In genomic region chr12:11408096-11408495, GRCh38 we compare ENCODE assay signal across 30 cellular contexts. TPM values are rescaled to one million over a fixed set of nuclear protein-coding genes. Genes with fewer than 3 reads are reported as not detected.
DNase-seq lines count a peak whose midpoint lies in the region; ATAC-seq, FAIRE-seq and TF ChIP-seq lines count a peak whose summit lies in the region.
"Had no signal": no experiment of that assay in that cellular context is flagged by ENCODE, and none has a peak within 500 bp of the region (broad histone marks: within the 10 kb centered on the region; RNA-seq: fewer than 3 reads in every experiment).

No MANE protein-coding gene starts in this region.

- H3K4me3 ChIP-seq in HEK293 (ENCODE audit: low read depth, low read length), result no peak overlapping the region
- H3K4me3 ChIP-seq in bronchial epithelial cell (ENCODE audit: low read depth, low read length), result no peak overlapping the region
- H3K4me3 ChIP-seq in right atrium auricular region, result no peak overlapping the region
- H3K4me3 ChIP-seq: A549; BLaER1 treated with 17β-estradiol and CSF1 and Interleukin-3, amounts not matched to agents 10 nM and 100 nM; GM23338 had no signal

- DNase-seq in NCI-H1105 treated with DMSO at 0.1 percent for 48 hours (lab: John Stamatoyannopoulos, UW) (peak; percentile 46), NCI-H1105 (lab: John Stamatoyannopoulos, UW) (no peak), bronchial epithelial cell (ENCODE audit: low read depth) (peak; percentile 71), foreskin keratinocyte (peak; percentile 23 to 64), right atrium auricular region (ENCODE audit: low spot score) (no peak)
- DNase-seq in activated CD4-positive, alpha-beta T cell treated with anti-CD3 and anti-CD28 coated beads, Interleukin-2, amount 50 U/mL, for 4 hours, result no peak
- DNase-seq: ACHN; AML-193; BE2C; Calu3; CD4-positive, alpha-beta T cell; COR-L47; DMS53; DMS79 treated with DMSO at 0.1 percent for 48 hours; GF-D8; H9; HFFc6 had no signal

- CTCF ChIA-PET in HEK293 (lab: Yijun Ruan, JAX), result no interaction called here

- no peaks in the 10 kb centered on the region for H3K4me1 ChIP-seq in HEK293 (ENCODE audit: control insufficient read depth, insufficient read depth, low read length)
- no peaks in the 10 kb centered on the region for H3K4me1 ChIP-seq in foreskin keratinocyte
- H3K4me1 ChIP-seq in right atrium auricular region, result no peaks in the 10 kb centered on the region
- H3K4me1 ChIP-seq: A549; BE2C; BLaER1 treated with 17β-estradiol and CSF1 and Interleukin-3, amounts not matched to agents 10 nM and 100 nM had no signal

- H3K27me3 ChIP-seq in bronchial epithelial cell (ENCODE audit: control insufficient read depth, insufficient read depth, low read length), result no peaks in the 10 kb centered on the region
- no peaks in the 10 kb centered on the region for H3K27me3 ChIP-seq in foreskin keratinocyte
- H3K27me3 ChIP-seq in right atrium auricular region, result no peaks in the 10 kb centered on the region
- H3K27me3 ChIP-seq: BLaER1 treated with 17β-estradiol and CSF1 and Interleukin-3, amounts not matched to agents 10 nM and 100 nM had no signal

- no peak overlapping the region for H3K27ac ChIP-seq in HEK293 (ENCODE audit: extremely low read depth, low read depth, low read length)
- no peak overlapping the region for H3K27ac ChIP-seq in foreskin keratinocyte
- no peak overlapping the region for H3K27ac ChIP-seq in right atrium auricular region
- H3K27ac ChIP-seq: 22Rv1; A549; BLaER1 treated with 17β-estradiol and CSF1 and Interleukin-3, amounts not matched to agents 10 nM and 100 nM had no signal

- H3K9me3 ChIP-seq in HEK293 (ENCODE audit: control insufficient read depth, insufficient read depth, low read depth, low read length) (no peaks in the 10 kb centered on the region), right atrium auricular region (no peaks in the 10 kb centered on the region)
- H3K9me3 ChIP-seq: A549 had no signal

- TF ChIP-seq CTCF in HEK293 (tag by site-specific recombination; IDR thresholded peaks at IDR 0.05) (no peak), bronchial epithelial cell (IDR thresholded peaks at IDR 0.05; ENCODE audit: insufficient read depth, low read length, severe bottlenecking) (no peak), foreskin keratinocyte (conservative IDR thresholded peaks at IDR 0.05) (no peak), right atrium auricular region (IDR thresholded peaks at IDR 0.05) (no peak)

- H3K36me3 ChIP-seq in HEK293 (ENCODE audit: control insufficient read depth in 2 of 2, insufficient read depth in 1 of 2, low read length in 2 of 2) (no peaks in the 10 kb centered on the region), bronchial epithelial cell (ENCODE audit: control insufficient read depth, insufficient read depth, low read length) (no peaks in the 10 kb centered on the region), right atrium auricular region (no peaks in the 10 kb centered on the region)
- H3K36me3 ChIP-seq: BE2C; BLaER1 treated with 17β-estradiol and CSF1 and Interleukin-3, amounts not matched to agents 10 nM and 100 nM had no signal

- POLR2A ChIA-PET in HEK293 (lab: Yijun Ruan, JAX), result no interaction called here

- ATAC-seq in foreskin keratinocyte, result peak; percentile 9
- no peak for ATAC-seq in HG02642 (IDR thresholded peaks at IDR 0.05; ENCODE audit: poor library complexity, unreplicated experiment)
- ATAC-seq: A549, GM23338, HCT116 had no signal

- FAIRE-seq in bronchial epithelial cell (lab: Jason Lieb, UNC), result no peak
- FAIRE-seq: A549, GM12891, GM18507 had no signal

TF ChIP-seq in HEK293, 187 proteins besides CTCF, POLR2A, EP300 and RAD21:
- 0 out of 2 replicates have a peak, but pooled peaks have one; percentile 7 for TF ChIP-seq ATF2 (tag by site-specific recombination; IDR thresholded peaks at IDR 0.05; ENCODE audit: low read depth)
- no peak for TF ChIP-seq ZNF660 (tag by site-specific recombination; IDR thresholded peaks at IDR 0.05)

RNA-seq across cellular contexts. Expression of gene PRB2, which starts 12.7 kb away (rescaled TPM):
- total RNA-seq in bronchial epithelial cell (not detected in 2 replicates), foreskin keratinocyte (not detected in 2 replicates), right atrium auricular region (not detected)
- not detected in 2 replicates for polyA plus RNA-seq in foreskin keratinocyte
- total RNA-seq: Calu3; CD4-positive, alpha-beta T cell; Daoy; G401; GM23338; H4; H9; HFFc6 had no signal
- polyA plus RNA-seq: A549, CD14-positive monocyte, GM23338 had no signal

Comparison
In these comparisons a context has a peak if more than half of its experiments do, and no peak if none do; other contexts are left out.
1. DNase-seq: peak in NCI-H1105 treated with DMSO at 0.1 percent for 48 hours (single experiment), bronchial epithelial cell (single experiment) and foreskin keratinocyte (2 of 2); none in NCI-H1105 (single experiment), activated CD4-positive, alpha-beta T cell treated with anti-CD3 and anti-CD28 coated beads, Interleukin-2, amount 50 U/mL, for 4 hours (0 of 2) and right atrium auricular region (single experiment).